Comparison of ENCODE assay signal across 8 cellular contexts in the genomic region with DNA sequence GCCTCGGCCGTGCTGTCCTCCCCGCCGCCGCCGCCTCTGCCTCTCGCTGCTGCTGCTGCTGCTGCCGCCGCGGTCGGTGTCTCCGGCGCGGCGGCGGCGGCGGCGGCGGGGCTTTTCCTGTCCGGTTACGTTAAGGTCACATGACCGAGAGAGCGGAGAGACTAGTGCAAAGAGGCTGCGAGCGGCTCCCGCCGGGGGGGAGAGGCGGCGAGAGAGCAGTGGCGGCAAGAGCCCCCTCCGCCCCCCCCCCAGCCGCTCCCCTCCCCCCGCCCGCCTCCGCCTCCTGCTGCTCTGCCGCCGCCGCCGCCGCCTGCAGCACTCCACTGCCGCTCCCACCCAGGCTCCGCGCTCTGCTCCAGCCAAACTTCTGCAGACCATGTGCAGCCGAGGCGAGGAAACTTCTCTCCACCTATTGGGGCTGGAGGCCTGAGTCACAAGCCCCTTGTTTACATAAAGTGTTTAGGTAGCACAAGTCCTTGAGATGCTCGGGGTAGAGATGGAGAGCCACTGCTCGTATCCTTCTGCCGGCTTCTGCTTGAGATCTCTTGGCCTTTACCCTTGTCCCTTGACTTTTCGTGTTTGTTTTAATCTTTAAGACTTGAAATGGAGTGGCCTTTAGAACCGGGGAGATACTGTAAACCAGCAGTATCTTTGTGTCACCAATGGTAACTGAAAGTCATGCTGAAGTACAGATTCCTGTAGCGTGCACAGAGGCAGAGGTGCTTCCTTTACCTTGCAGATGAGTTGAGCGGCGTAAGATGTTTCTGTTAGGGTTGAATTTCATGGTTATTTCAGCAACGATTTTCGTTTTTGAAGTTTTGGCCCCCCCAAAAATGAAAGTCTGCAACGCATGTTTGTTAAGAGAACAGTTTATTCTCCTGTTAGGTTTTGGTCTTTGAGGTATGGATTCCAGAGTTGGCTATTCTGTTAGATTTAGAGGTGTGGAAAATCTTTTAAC. TPM values are rescaled to one million over a fixed set of nuclear protein-coding genes. Genes with fewer than 3 reads are reported as not detected.
DNase-seq lines count a peak whose midpoint lies in the region; TF ChIP-seq lines count a peak whose summit lies in the region.

A gene with protein sequence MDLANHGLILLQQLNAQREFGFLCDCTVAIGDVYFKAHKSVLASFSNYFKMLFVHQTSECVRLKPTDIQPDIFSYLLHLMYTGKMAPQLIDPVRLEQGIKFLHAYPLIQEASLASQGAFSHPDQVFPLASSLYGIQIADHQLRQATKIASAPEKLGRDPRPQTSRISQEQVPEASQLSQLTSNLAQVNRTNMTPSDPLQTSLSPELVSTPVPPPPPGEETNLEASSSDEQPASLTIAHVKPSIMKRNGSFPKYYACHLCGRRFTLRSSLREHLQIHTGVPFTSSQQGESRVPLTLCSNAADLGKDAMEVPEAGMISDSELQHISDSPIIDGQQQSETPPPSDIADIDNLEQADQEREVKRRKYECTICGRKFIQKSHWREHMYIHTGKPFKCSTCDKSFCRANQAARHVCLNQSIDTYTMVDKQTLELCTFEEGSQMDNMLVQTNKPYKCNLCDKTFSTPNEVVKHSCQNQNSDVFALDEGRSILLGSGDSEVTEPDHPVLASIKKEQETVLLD (minus strand): TSS at position 89 of the 958 bp plus-strand sequence. CDS start 17,922 bp downstream, outside the sequence.

- DNase-seq in DMS79 treated with DMSO at 0.1 percent for 48 hours (lab: John Stamatoyannopoulos, UW) (peak; percentile 78), H4 (ENCODE audit: low spot score) (peak; percentile 70), NB4 (ENCODE audit: low read depth) (peak; percentile 84), T-helper 9 cell (peak; percentile 64), ascending aorta (ENCODE audit: low spot score in 2 of 2) (peak; percentile 32 to 85), hippocampal formation (lab: John Stamatoyannopoulos, UW) (peak; percentile 56 to 75), renal cortical epithelial cell (ENCODE audit: low read depth) (peak; percentile 62), GF-D8 (lab: John Stamatoyannopoulos, UW) (no peak)

- H3K27ac ChIP-seq in ascending aorta = peak within 1 kb of the TSS; percentile 98 to 100

- H3K4me1 ChIP-seq in ascending aorta = peaks cover 5 to 31% of the 10 kb centered on the region in 2 donors

- TF ChIP-seq CTCF in NB4 (IDR thresholded peaks at IDR 0.05; ENCODE audit: low read depth, low read length) = no peak
- TF ChIP-seq CTCF in ascending aorta (IDR thresholded peaks at IDR 0.05) = no peak

- intact Hi-C loops in ascending aorta (cut with DNase I) = loop anchor here (5.0 kb wide), 2 partner anchors 46 to 86 kb away; no protein-coding TSS in a partner anchor

- H3K27me3 ChIP-seq in ascending aorta = no peaks in the 10 kb centered on the region

- peak within 1 kb of the TSS; percentile 94 for H3K4me3 ChIP-seq in NB4 (ENCODE audit: low read depth, low read length)
- peak within 1 kb of the TSS; percentile 76 to 98 for H3K4me3 ChIP-seq in ascending aorta

- no peaks in the 10 kb centered on the region for H3K36me3 ChIP-seq in ascending aorta

- no peaks in the 10 kb centered on the region for H3K9me3 ChIP-seq in ascending aorta

- TF ChIP-seq POLR2A in NB4 (IDR thresholded peaks at IDR 0.05; ENCODE audit: extremely low read depth, insufficient read length) = peak; percentile 33

RNA-seq across cellular contexts. Expression of the gene that starts here (rescaled TPM):
- total RNA-seq in H4 (2014; rRNA removed; shearing (Covaris generic)) = 12.4 and 17.2 TPM in 2 replicates
- total RNA-seq in ascending aorta (9.9 TPM), renal cortical epithelial cell (8.0 and 9.7 TPM in 2 replicates)
